In the genomic region with DNA sequence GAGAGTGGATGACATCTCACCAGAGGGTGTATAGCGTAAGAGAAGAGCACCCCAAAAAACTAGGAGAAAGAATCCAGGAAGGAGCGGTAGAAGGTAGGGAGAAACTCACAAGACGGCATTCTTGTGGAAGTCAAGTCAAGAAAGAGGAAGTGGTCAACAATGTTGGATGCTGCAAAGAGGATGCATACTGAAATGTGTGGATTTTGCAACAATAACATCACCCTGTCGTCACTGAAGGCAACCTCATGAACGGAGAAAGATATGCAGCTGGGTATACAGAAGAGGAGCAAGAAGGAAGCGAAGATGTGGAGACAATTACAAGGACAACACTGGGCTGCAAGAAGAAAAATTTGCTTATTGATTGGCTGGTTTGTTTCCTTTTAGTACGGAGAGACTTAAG, we compare ENCODE assay signal across 1 cellular context.
TF ChIP-seq lines count a peak whose summit lies in the region.

No MANE protein-coding gene starts in this region.

TF ChIP-seq in K562, 482 proteins besides CTCF, POLR2A, EP300 and RAD21:
- TF ChIP-seq ZBTB17 (CRISPR knock-in tag; IDR thresholded peaks at IDR 0.05), result no peak
- TF ChIP-seq, protein P1, sequence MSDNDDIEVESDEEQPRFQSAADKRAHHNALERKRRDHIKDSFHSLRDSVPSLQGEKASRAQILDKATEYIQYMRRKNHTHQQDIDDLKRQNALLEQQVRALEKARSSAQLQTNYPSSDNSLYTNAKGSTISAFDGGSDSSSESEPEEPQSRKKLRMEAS (CRISPR knock-in tag; IDR thresholded peaks at IDR 0.05), result no peak
- TF ChIP-seq PPARD (CRISPR knock-in tag; IDR thresholded peaks at IDR 0.05), result no peak
- no peak for TF ChIP-seq RAD51 (IDR thresholded peaks at IDR 0.05; ENCODE audit: borderline replicate concordance, low read depth)
- no peak for TF ChIP-seq PURB (CRISPR knock-in tag; IDR thresholded peaks at IDR 0.05; ENCODE audit: low read depth)
- no peak for TF ChIP-seq CREB1 (IDR thresholded peaks at IDR 0.05)
- TF ChIP-seq CREB1 (CRISPR knock-in tag; IDR thresholded peaks at IDR 0.05), result no peak
- no peak for TF ChIP-seq ELF4 (CRISPR knock-in tag; IDR thresholded peaks at IDR 0.05)
- TF ChIP-seq, protein P2, sequence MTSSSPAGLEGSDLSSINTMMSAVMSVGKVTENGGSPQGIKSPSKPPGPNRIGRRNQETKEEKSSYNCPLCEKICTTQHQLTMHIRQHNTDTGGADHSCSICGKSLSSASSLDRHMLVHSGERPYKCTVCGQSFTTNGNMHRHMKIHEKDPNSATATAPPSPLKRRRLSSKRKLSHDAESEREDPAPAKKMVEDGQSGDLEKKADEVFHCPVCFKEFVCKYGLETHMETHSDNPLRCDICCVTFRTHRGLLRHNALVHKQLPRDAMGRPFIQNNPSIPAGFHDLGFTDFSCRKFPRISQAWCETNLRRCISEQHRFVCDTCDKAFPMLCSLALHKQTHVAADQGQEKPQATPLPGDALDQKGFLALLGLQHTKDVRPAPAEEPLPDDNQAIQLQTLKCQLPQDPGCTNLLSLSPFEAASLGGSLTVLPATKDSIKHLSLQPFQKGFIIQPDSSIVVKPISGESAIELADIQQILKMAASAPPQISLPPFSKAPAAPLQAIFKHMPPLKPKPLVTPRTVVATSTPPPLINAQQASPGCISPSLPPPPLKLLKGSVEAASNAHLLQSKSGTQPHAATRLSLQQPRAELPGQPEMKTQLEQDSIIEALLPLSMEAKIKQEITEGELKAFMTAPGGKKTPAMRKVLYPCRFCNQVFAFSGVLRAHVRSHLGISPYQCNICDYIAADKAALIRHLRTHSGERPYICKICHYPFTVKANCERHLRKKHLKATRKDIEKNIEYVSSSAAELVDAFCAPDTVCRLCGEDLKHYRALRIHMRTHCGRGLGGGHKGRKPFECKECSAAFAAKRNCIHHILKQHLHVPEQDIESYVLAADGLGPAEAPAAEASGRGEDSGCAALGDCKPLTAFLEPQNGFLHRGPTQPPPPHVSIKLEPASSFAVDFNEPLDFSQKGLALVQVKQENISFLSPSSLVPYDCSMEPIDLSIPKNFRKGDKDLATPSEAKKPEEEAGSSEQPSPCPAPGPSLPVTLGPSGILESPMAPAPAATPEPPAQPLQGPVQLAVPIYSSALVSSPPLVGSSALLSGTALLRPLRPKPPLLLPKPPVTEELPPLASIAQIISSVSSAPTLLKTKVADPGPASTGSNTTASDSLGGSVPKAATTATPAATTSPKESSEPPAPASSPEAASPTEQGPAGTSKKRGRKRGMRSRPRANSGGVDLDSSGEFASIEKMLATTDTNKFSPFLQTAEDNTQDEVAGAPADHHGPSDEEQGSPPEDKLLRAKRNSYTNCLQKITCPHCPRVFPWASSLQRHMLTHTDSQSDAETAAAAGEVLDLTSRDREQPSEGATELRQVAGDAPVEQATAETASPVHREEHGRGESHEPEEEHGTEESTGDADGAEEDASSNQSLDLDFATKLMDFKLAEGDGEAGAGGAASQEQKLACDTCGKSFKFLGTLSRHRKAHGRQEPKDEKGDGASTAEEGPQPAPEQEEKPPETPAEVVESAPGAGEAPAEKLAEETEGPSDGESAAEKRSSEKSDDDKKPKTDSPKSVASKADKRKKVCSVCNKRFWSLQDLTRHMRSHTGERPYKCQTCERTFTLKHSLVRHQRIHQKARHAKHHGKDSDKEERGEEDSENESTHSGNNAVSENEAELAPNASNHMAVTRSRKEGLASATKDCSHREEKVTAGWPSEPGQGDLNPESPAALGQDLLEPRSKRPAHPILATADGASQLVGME (CRISPR knock-in tag; IDR thresholded peaks at IDR 0.05), result no peak
- TF ChIP-seq TAF9B (IDR thresholded peaks at IDR 0.05; ENCODE audit: partially characterized antibody), result no peak
- TF ChIP-seq ZNF282 (CRISPR knock-in tag; IDR thresholded peaks at IDR 0.05), result no peak
- TF ChIP-seq, protein P3, sequence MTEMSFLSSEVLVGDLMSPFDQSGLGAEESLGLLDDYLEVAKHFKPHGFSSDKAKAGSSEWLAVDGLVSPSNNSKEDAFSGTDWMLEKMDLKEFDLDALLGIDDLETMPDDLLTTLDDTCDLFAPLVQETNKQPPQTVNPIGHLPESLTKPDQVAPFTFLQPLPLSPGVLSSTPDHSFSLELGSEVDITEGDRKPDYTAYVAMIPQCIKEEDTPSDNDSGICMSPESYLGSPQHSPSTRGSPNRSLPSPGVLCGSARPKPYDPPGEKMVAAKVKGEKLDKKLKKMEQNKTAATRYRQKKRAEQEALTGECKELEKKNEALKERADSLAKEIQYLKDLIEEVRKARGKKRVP (CRISPR knock-in tag; IDR thresholded peaks at IDR 0.05), result no peak
- no peak for TF ChIP-seq NFRKB (IDR thresholded peaks at IDR 0.05; ENCODE audit: low read depth)
- no peak for TF ChIP-seq ZNF232 (CRISPR knock-in tag; IDR thresholded peaks at IDR 0.05)
- TF ChIP-seq TBP (optimal IDR thresholded peaks at IDR 0.05; ENCODE audit: low read depth, low read length), result no peak
- TF ChIP-seq, protein P4, sequence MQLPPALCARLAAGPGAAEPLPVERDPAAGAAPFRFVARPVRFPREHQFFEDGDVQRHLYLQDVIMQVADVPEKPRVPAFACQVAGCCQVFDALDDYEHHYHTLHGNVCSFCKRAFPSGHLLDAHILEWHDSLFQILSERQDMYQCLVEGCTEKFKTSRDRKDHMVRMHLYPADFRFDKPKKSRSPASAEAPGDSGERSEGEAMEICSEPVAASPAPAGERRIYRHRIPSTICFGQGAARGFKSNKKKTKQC (CRISPR knock-in tag; IDR thresholded peaks at IDR 0.05), result no peak
- peak; percentile 97 for TF ChIP-seq SPI1 (IDR thresholded peaks at IDR 0.05; ENCODE audit: borderline replicate concordance, low read depth, low read length)
- TF ChIP-seq GABPA (tag; conservative IDR thresholded peaks at IDR 0.05; ENCODE audit: low read depth), result 0 out of 2 replicates have a peak, but pooled peaks have one; percentile 28
- TF ChIP-seq ZNF75A (CRISPR knock-in tag; IDR thresholded peaks at IDR 0.05), result no peak
- no peak for TF ChIP-seq FOXA3 (CRISPR knock-in tag; conservative IDR thresholded peaks at IDR 0.05 in 1 of 2, IDR thresholded peaks at IDR 0.05 in 1 of 2)
- TF ChIP-seq CHCHD3 (CRISPR knock-in tag; IDR thresholded peaks at IDR 0.05), result no peak
- no peak for TF ChIP-seq RBM14 (IDR thresholded peaks at IDR 0.05; ENCODE audit: borderline replicate concordance, insufficient read depth, low read depth, low read length)
- no peak for TF ChIP-seq ZNF764 (CRISPR knock-in tag; IDR thresholded peaks at IDR 0.05; ENCODE audit: low read depth)
- no peak for TF ChIP-seq ZNF444 (CRISPR knock-in tag; IDR thresholded peaks at IDR 0.05)
- TF ChIP-seq, protein P5, sequence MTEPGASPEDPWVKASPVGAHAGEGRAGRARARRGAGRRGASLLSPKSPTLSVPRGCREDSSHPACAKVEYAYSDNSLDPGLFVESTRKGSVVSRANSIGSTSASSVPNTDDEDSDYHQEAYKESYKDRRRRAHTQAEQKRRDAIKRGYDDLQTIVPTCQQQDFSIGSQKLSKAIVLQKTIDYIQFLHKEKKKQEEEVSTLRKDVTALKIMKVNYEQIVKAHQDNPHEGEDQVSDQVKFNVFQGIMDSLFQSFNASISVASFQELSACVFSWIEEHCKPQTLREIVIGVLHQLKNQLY (CRISPR knock-in tag; conservative IDR thresholded peaks at IDR 0.05), result no peak
- TF ChIP-seq, protein P6, sequence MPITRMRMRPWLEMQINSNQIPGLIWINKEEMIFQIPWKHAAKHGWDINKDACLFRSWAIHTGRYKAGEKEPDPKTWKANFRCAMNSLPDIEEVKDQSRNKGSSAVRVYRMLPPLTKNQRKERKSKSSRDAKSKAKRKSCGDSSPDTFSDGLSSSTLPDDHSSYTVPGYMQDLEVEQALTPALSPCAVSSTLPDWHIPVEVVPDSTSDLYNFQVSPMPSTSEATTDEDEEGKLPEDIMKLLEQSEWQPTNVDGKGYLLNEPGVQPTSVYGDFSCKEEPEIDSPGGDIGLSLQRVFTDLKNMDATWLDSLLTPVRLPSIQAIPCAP (CRISPR knock-in tag; IDR thresholded peaks at IDR 0.05; ENCODE audit: borderline replicate concordance), result no peak
- TF ChIP-seq NR2C2 (CRISPR knock-in tag; IDR thresholded peaks at IDR 0.05), result no peak
- no peak for TF ChIP-seq NR2C2 (tag; IDR thresholded peaks at IDR 0.05)
- peak; percentile 39; the same call in 1 of the 2 replicates for TF ChIP-seq CREM (IDR thresholded peaks at IDR 0.05; ENCODE audit: low read depth)
- no peak for TF ChIP-seq CHD4 (IDR thresholded peaks at IDR 0.05; ENCODE audit: insufficient read depth, insufficient replicate concordance, low read depth, low read length, poor library complexity, severe bottlenecking)
- TF ChIP-seq, protein P7, sequence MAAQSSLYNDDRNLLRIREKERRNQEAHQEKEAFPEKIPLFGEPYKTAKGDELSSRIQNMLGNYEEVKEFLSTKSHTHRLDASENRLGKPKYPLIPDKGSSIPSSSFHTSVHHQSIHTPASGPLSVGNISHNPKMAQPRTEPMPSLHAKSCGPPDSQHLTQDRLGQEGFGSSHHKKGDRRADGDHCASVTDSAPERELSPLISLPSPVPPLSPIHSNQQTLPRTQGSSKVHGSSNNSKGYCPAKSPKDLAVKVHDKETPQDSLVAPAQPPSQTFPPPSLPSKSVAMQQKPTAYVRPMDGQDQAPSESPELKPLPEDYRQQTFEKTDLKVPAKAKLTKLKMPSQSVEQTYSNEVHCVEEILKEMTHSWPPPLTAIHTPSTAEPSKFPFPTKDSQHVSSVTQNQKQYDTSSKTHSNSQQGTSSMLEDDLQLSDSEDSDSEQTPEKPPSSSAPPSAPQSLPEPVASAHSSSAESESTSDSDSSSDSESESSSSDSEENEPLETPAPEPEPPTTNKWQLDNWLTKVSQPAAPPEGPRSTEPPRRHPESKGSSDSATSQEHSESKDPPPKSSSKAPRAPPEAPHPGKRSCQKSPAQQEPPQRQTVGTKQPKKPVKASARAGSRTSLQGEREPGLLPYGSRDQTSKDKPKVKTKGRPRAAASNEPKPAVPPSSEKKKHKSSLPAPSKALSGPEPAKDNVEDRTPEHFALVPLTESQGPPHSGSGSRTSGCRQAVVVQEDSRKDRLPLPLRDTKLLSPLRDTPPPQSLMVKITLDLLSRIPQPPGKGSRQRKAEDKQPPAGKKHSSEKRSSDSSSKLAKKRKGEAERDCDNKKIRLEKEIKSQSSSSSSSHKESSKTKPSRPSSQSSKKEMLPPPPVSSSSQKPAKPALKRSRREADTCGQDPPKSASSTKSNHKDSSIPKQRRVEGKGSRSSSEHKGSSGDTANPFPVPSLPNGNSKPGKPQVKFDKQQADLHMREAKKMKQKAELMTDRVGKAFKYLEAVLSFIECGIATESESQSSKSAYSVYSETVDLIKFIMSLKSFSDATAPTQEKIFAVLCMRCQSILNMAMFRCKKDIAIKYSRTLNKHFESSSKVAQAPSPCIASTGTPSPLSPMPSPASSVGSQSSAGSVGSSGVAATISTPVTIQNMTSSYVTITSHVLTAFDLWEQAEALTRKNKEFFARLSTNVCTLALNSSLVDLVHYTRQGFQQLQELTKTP (IDR thresholded peaks at IDR 0.05; ENCODE audit: low read depth in 1 of 2, partially characterized antibody in 2 of 2), result no peak
- TF ChIP-seq ZNF217 (CRISPR knock-in tag; IDR thresholded peaks at IDR 0.05), result no peak
- TF ChIP-seq CTBP1 (IDR thresholded peaks at IDR 0.05; ENCODE audit: borderline replicate concordance), result peak; percentile 13; the same call in 1 of the 2 replicates
- no peak for TF ChIP-seq ZBTB7A (IDR thresholded peaks at IDR 0.05; ENCODE audit: borderline replicate concordance, control insufficient read depth, low read depth, low read length)
- TF ChIP-seq ZNF507 (tag; conservative IDR thresholded peaks at IDR 0.05), result no peak
- no peak for TF ChIP-seq ZNF766 (CRISPR knock-in tag; conservative IDR thresholded peaks at IDR 0.05)
- TF ChIP-seq, protein P8, sequence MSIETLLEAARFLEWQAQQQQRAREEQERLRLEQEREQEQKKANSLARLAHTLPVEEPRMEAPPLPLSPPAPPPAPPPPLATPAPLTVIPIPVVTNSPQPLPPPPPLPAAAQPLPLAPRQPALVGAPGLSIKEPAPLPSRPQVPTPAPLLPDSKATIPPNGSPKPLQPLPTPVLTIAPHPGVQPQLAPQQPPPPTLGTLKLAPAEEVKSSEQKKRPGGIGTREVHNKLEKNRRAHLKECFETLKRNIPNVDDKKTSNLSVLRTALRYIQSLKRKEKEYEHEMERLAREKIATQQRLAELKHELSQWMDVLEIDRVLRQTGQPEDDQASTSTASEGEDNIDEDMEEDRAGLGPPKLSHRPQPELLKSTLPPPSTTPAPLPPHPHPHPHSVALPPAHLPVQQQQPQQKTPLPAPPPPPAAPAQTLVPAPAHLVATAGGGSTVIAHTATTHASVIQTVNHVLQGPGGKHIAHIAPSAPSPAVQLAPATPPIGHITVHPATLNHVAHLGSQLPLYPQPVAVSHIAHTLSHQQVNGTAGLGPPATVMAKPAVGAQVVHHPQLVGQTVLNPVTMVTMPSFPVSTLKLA (conservative IDR thresholded peaks at IDR 0.05), result no peak
TF ChIP-seq in K562: peak in this region for 4.
